In genomic region chr16:66269631-66270332, GRCh38 we compare ENCODE assay signal across 8 cellular contexts.
DNase-seq lines count a peak whose midpoint lies in the region; ATAC-seq, FAIRE-seq and TF ChIP-seq lines count a peak whose summit lies in the region.
"Had no signal": no experiment of that assay in that cellular context is flagged by ENCODE, and none has a peak within 500 bp of the region (broad histone marks: within the 10 kb centered on the region; RNA-seq: fewer than 3 reads in every experiment).

No MANE protein-coding gene starts in this region.

- H3K14ac ChIP-seq in IMR-90 (replicated peaks; ENCODE audit: low read depth, low read length), result peak overlapping the region; percentile 79

- FAIRE-seq in RCC 7860 (lab: Jason Lieb, UNC), result no peak

- peak overlapping the region; percentile 95 for H3K23ac ChIP-seq in IMR-90 (ENCODE audit: low read depth, low read length)

- H3K27ac ChIP-seq in IMR-90 (ENCODE audit: insufficient read depth, low read length) (peak overlapping the region; percentile 86), colonic mucosa (no peak overlapping the region), lower lobe of right lung (peak overlapping the region; percentile 58), tibial nerve (peak overlapping the region in 2 of 4 donors; percentile 74 to 78)

- H3K9me3 ChIP-seq in IMR-90 (ENCODE audit: control insufficient read depth, insufficient read depth, low read length) (no peaks in the 10 kb centered on the region), colonic mucosa (no peaks in the 10 kb centered on the region), lower lobe of right lung (no peaks in the 10 kb centered on the region), tibial nerve (no peaks in the 10 kb centered on the region)
- H3K9me3 ChIP-seq: left lung had no signal

- no peaks in the 10 kb centered on the region for H4K20me1 ChIP-seq in IMR-90 (ENCODE audit: insufficient read depth, low read length)

- peak overlapping the region; percentile 59 for H2BK5ac ChIP-seq in IMR-90 (ENCODE audit: low read depth, low read length, poor library complexity, severe bottlenecking)

- H4K5ac ChIP-seq in IMR-90 (ENCODE audit: low read depth, low read length), result peak overlapping the region; percentile 98

- peak overlapping the region; percentile 99 for H2BK120ac ChIP-seq in IMR-90 (ENCODE audit: low read depth, low read length)

- no TSS peak for BruUV-seq in IMR-90 (replicated peaks; lab: Mats Ljungman, UMichigan)

- H3K9ac ChIP-seq in IMR-90 (ENCODE audit: low read depth, low read length), result peak overlapping the region; percentile 79
- no peak overlapping the region for H3K9ac ChIP-seq in colonic mucosa (ENCODE audit: low read depth in 2 of 2, low read length in 2 of 2)

- peak overlapping the region; percentile 73 for H3K4me2 ChIP-seq in IMR-90 (ENCODE audit: low read depth, low read length)

- ATAC-seq in IMR-90 (ENCODE audit: low read depth) (peak; percentile 32; the same call in 1 of the 2 replicates), lower lobe of right lung (no peak), GM21515 (IDR thresholded peaks at IDR 0.05; ENCODE audit: unreplicated experiment) (no peak)

- TF ChIP-seq EP300 in tibial nerve (IDR thresholded peaks at IDR 0.05), result no peak

- CTCF ChIA-PET in IMR-90 (lab: Yijun Ruan, JAX), result interaction anchor here (0.6 to 0.9 kb wide), 2 partner anchors 92 to 697 kb away, joined by 4 to 8 read pairs; no protein-coding TSS in a partner anchor

- H3K79me1 ChIP-seq in IMR-90 (ENCODE audit: low read depth in 1 of 2, low read length in 2 of 2), result no peaks in the 10 kb centered on the region

- TF ChIP-seq RAD21 in IMR-90 (IDR thresholded peaks at IDR 0.05; ENCODE audit: low read length), result no peak

- dilution Hi-C loops in IMR-90 (cut with HindIII; ENCODE audit: low sequenced_read_pairs, unreplicated experiment), result no loop called here

- H3K4me3 ChIP-seq in IMR-90 (ENCODE audit: insufficient read depth, low read depth, low read length) (0 out of 2 replicates have a peak overlapping the region, but pooled peaks have one; percentile 20), colonic mucosa (peak overlapping the region; percentile 31), lower lobe of right lung (peak overlapping the region; percentile 39), tibial nerve (peak overlapping the region in 3 of 4 donors; percentile 20 to 47 (median 20))

- H4K91ac ChIP-seq in IMR-90 (ENCODE audit: insufficient read depth, low read depth, low read length), result peak overlapping the region; percentile 94

- H2AFZ ChIP-seq in IMR-90 (replicated peaks; ENCODE audit: low read length, poor library complexity), result peak overlapping the region; percentile 91

- peak overlapping the region; percentile 87 for H2AK5ac ChIP-seq in IMR-90 (ENCODE audit: low read depth, low read length)

- DNase-seq in IMR-90 (no peak), colonic mucosa (no peak), lower lobe of right lung (no peak), tibial nerve (ENCODE audit: low spot score in 2 of 2) (no peak), T-helper 9 cell (no peak), RCC 7860 (ENCODE audit: low spot score) (no peak)

- H3K36me3 ChIP-seq in IMR-90 (ENCODE audit: control insufficient read depth, insufficient read depth, low read length) (no peaks in the 10 kb centered on the region), colonic mucosa (no peaks in the 10 kb centered on the region), lower lobe of right lung (no peaks in the 10 kb centered on the region), tibial nerve (no peaks in the 10 kb centered on the region)
- H3K36me3 ChIP-seq: left lung had no signal

- no peaks in the 10 kb centered on the region for H3K27me3 ChIP-seq in IMR-90 (ENCODE audit: control insufficient read depth, insufficient read depth, low read length)
- H3K27me3 ChIP-seq in colonic mucosa, result no peaks in the 10 kb centered on the region
- H3K27me3 ChIP-seq in lower lobe of right lung (ENCODE audit: low read depth), result no peaks in the 10 kb centered on the region
- no peaks in the 10 kb centered on the region for H3K27me3 ChIP-seq in tibial nerve

- H4K8ac ChIP-seq in IMR-90 (ENCODE audit: low read depth in 2 of 2, low read length in 2 of 2), result peak overlapping the region; percentile 89 to 96

- POLR2A ChIA-PET in IMR-90 (lab: Charles Lee; ENCODE audit: unreplicated experiment), result no interaction called here

- peak overlapping the region; percentile 62; the same call in 1 of the 2 replicates for H3K56ac ChIP-seq in IMR-90 (ENCODE audit: extremely low read depth, insufficient read depth, low read length)

- peak overlapping the region; percentile 77 for H2AK9ac ChIP-seq in IMR-90 (replicated peaks; ENCODE audit: low read depth, low read length, poor library complexity)

- peaks cover 25% of the 10 kb centered on the region for H3K4me1 ChIP-seq in IMR-90 (ENCODE audit: control insufficient read depth, insufficient read depth, low read length)
- H3K4me1 ChIP-seq in colonic mucosa, result peaks cover 6% of the 10 kb centered on the region
- H3K4me1 ChIP-seq in lower lobe of right lung, result peaks cover 13% of the 10 kb centered on the region
- H3K4me1 ChIP-seq in tibial nerve, result peaks cover 0 to 68% (median 11%) of the 10 kb centered on the region in 4 donors

- H2BK20ac ChIP-seq in IMR-90 (ENCODE audit: low read depth, low read length), result peak overlapping the region; percentile 95

- peak overlapping the region; percentile 92; the same call in 2 of the 3 replicates for H2BK15ac ChIP-seq in IMR-90 (ENCODE audit: low read depth, low read length)

- TF ChIP-seq POLR2A in IMR-90 (IDR thresholded peaks at IDR 0.05; ENCODE audit: low read depth, low read length) (no peak), tibial nerve (IDR thresholded peaks at IDR 0.05) (no peak)

- H3K18ac ChIP-seq in IMR-90 (ENCODE audit: low read depth, low read length), result peak overlapping the region; percentile 95

- intact Hi-C loops in IMR-90 (cut with micrococcal nuclease), result loop anchor here (1.0 to 10.0 kb wide), 7 partner anchors 77 to 1146 kb away; no protein-coding TSS in a partner anchor
- intact Hi-C loops in colonic mucosa (cut with DNase I), result no loop called here
- intact Hi-C loops in lower lobe of right lung (cut with DNase I), result no loop called here

- in situ Hi-C loops in IMR-90 (cut with MboI; ENCODE audit: low sequenced_read_pairs), result loop anchor here (5.0 kb wide), 1 partner anchor 1147 kb away; the partner anchor contains the start of gene CDH11

- peak overlapping the region; percentile 84 for H3K4ac ChIP-seq in IMR-90 (ENCODE audit: low read depth, low read length)

- 49% methylated on average over 9 of the region's 14 CpGs; no CpG with 5 or more reads in 1 of the 2 experiments for WGBS in IMR-90 (ENCODE audit: extremely low coverage in 2 of 2, insufficient read length in 1 of 2), 2 experiments
- 38 to 44% methylated on average over 14 of the region's 14 CpGs for WGBS in tibial nerve, 2 donors

- TF ChIP-seq CTCF in IMR-90 (conservative IDR thresholded peaks at IDR 0.05; ENCODE audit: low read depth, low read length) (no peak), colonic mucosa (IDR thresholded peaks at IDR 0.05) (no peak), lower lobe of right lung (IDR thresholded peaks at IDR 0.05) (no peak), tibial nerve (IDR thresholded peaks at IDR 0.05) (no peak)

- H3K9me1 ChIP-seq in IMR-90 (ENCODE audit: insufficient read depth, low read length), result peaks cover 21% of the 10 kb centered on the region

TF ChIP-seq in IMR-90, 13 proteins besides CTCF, POLR2A, EP300 and RAD21:
- no peak for TF ChIP-seq NFE2L2 (IDR thresholded peaks at IDR 0.05; ENCODE audit: low read depth, low read length)
- no peak for TF ChIP-seq CEBPB (IDR thresholded peaks at IDR 0.05; ENCODE audit: low read depth, low read length)
- no peak for TF ChIP-seq RFX5 (IDR thresholded peaks at IDR 0.05; ENCODE audit: low read depth, low read length)
- TF ChIP-seq MAZ (IDR thresholded peaks at IDR 0.05; ENCODE audit: borderline replicate concordance, low read depth, low read length), result 0 out of 2 replicates have a peak, but pooled peaks have one; percentile 2
- TF ChIP-seq BHLHE40 (IDR thresholded peaks at IDR 0.05; ENCODE audit: low read depth, low read length), result no peak
- TF ChIP-seq RCOR1 (IDR thresholded peaks at IDR 0.05; ENCODE audit: insufficient replicate concordance, low read length), result no peak
- no peak for TF ChIP-seq MAFK (IDR thresholded peaks at IDR 0.05; ENCODE audit: low read depth, low read length)
